24 cellular contexts compared by ENCODE assay signal in the genomic region with DNA sequence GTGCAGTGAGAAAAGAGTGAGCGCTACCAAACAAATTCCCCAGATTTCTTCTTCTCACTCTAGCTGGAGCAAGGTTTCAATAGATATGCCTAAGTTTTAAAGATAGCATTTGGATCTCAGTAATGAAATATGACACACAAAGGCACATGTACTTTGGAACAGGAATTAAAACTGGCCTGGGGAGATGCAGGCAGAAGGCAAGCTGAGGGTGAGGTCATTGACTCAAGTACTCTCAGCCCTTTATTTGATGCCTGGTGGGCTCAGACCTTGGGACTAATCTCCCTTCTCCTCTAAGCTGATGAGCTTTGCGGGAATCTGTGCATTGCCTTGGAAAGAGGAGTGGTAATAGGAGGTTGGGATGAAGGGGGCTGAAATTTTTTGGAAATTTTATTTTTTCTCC.
"Had no signal": no experiment of that assay in that cellular context is flagged by ENCODE, and none has a peak within 500 bp of the region (broad histone marks: within the 10 kb centered on the region; RNA-seq: fewer than 3 reads in every experiment).

No MANE protein-coding gene starts in this region.

- H3K27me3 ChIP-seq: adrenal gland, ascending aorta, brain microvascular endothelial cell, tibial artery had no signal

- H3K27ac ChIP-seq: adrenal gland, ascending aorta, brain microvascular endothelial cell, left ventricle myocardium inferior, tibial artery had no signal

- H3K9me3 Mint-ChIP-seq: activated T-helper 17 cell treated with anti-CD3 and anti-CD28 coated beads, Interleukin-2, amount 50 U/mL, for 72 hours; central memory CD8-positive, alpha-beta T cell had no signal

- H3K4me1 Mint-ChIP-seq: activated CD4-positive, alpha-beta T cell treated with anti-CD3 and anti-CD28 coated beads for 36 hours; activated T-helper 17 cell treated with anti-CD3 and anti-CD28 coated beads, Interleukin-2, amount 50 U/mL, for 72 hours; central memory CD8-positive, alpha-beta T cell; naive thymus-derived CD4-positive, alpha-beta T cell had no signal

- H3K27me3 Mint-ChIP-seq: activated CD4-positive, alpha-beta T cell treated with anti-CD3 and anti-CD28 coated beads for 36 hours; activated T-cell treated with anti-CD3 and anti-CD28 coated beads, Interleukin-2, amount 50 U/mL, for 24 hours; central memory CD8-positive, alpha-beta T cell; progenitor cell of endocrine pancreas; stimulated activated naive CD8-positive, alpha-beta T cell treated with anti-CD3 and anti-CD28 coated beads, Interleukin-15, Interleukin-2, amounts not matched to agents 100 ng/mL and 50 ng/mL, for 24 hours had no signal

- H3K4me3 Mint-ChIP-seq: activated B cell treated with CpG ODN at 0.5 μM for 24 hours; activated CD4-positive, alpha-beta T cell treated with anti-CD3 and anti-CD28 coated beads for 36 hours; activated T-cell treated with anti-CD3 and anti-CD28 coated beads, Interleukin-2, amount 50 U/mL, for 24 hours; activated T-helper 17 cell treated with anti-CD3 and anti-CD28 coated beads, Interleukin-2, amount 50 U/mL, for 72 hours; central memory CD8-positive, alpha-beta T cell; naive thymus-derived CD4-positive, alpha-beta T cell; stimulated activated naive CD8-positive, alpha-beta T cell treated with anti-CD3 and anti-CD28 coated beads, Interleukin-15, Interleukin-2, amounts not matched to agents 100 ng/mL and 50 ng/mL, for 24 hours had no signal

- ATAC-seq: activated CD4-positive, alpha-beta T cell treated with anti-CD3 and anti-CD28 coated beads for 36 hours; activated naive CD4-positive, alpha-beta T cell treated with anti-CD3 and anti-CD28 coated beads, Interleukin-2, amount 50 U/mL, for 72 hours; activated T-helper 17 cell treated with anti-CD3 and anti-CD28 coated beads, Interleukin-2, amount 50 U/mL, for 72 hours; naive thymus-derived CD4-positive, alpha-beta T cell had no signal

- DNase-seq: activated B cell treated with CpG ODN at 0.5 μM for 24 hours; activated CD4-positive, alpha-beta T cell treated with anti-CD3 and anti-CD28 coated beads for 36 hours; activated CD4-positive, alpha-beta T cell treated with anti-CD3 and anti-CD28 coated beads, Interleukin-2, amount 50 U/mL, for 4 hours; activated CD8-positive, alpha-beta memory T cell treated with anti-CD3 and anti-CD28 coated beads for 24 hours; activated CD8-positive, alpha-beta memory T cell treated with anti-CD3 and anti-CD28 coated beads, Interleukin-2, amount 50 U/mL, for 4 hours; activated T-cell treated with anti-CD3 and anti-CD28 coated beads, Interleukin-2, amount 50 U/mL, for 24 hours; adrenal gland; brain microvascular endothelial cell; effector memory CD4-positive, alpha-beta T cell; foreskin melanocyte; glutamatergic neuron; hippocampal formation; kidney glomerular epithelial cell; left ventricle myocardium inferior; naive thymus-derived CD4-positive, alpha-beta T cell; stimulated activated CD4-positive, alpha-beta T cell treated with anti-CD3 and anti-CD28 coated beads, Interleukin-12 subunit alpha, Interleukin-12 subunit beta, amount 100 ng/mL, for 4 hours; T-helper 9 cell; tibial artery had no signal

- H3K36me3 ChIP-seq: adrenal gland, ascending aorta, brain microvascular endothelial cell, left ventricle myocardium inferior, tibial artery had no signal

- H3K9me3 ChIP-seq: adrenal gland, ascending aorta, left ventricle myocardium inferior, tibial artery had no signal

- H3K27ac Mint-ChIP-seq: activated B cell treated with CpG ODN at 0.5 μM for 24 hours; activated CD4-positive, alpha-beta T cell treated with anti-CD3 and anti-CD28 coated beads for 36 hours; activated naive CD4-positive, alpha-beta T cell treated with anti-CD3 and anti-CD28 coated beads, Interleukin-2, amount 50 U/mL, for 72 hours; activated T-cell treated with anti-CD3 and anti-CD28 coated beads, Interleukin-2, amount 50 U/mL, for 24 hours; activated T-helper 17 cell treated with anti-CD3 and anti-CD28 coated beads, Interleukin-2, amount 50 U/mL, for 72 hours; naive thymus-derived CD4-positive, alpha-beta T cell; progenitor cell of endocrine pancreas; stimulated activated naive CD8-positive, alpha-beta T cell treated with anti-CD3 and anti-CD28 coated beads, Interleukin-15, Interleukin-2, amounts not matched to agents 100 ng/mL and 50 ng/mL, for 24 hours had no signal

- H3K4me1 ChIP-seq: adrenal gland, ascending aorta, tibial artery had no signal

- H3K4me3 ChIP-seq: adrenal gland, ascending aorta, left ventricle myocardium inferior, tibial artery had no signal
